18 cellular contexts compared by ENCODE assay signal in the genomic region with DNA sequence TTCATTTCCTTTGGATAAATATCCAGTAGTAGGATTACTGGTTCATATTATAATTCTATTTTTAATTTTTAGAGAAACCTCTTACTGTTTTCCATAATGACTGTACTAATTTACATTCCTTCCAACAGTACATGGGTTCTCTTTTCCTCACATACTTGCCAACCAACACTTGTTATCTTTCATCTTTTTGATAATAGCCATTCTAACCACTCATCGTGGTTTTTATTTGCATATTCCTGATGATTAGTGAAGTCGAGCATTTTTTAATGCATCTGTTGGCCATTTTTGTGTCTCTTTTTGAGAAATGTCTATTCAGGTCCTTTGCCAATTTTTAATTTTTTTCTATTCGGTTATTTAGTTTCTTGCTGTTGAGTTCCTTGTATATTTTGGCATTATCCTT.
DNase-seq lines count a peak whose midpoint lies in the region; ATAC-seq, FAIRE-seq and TF ChIP-seq lines count a peak whose summit lies in the region.
"Had no signal": no experiment of that assay in that cellular context is flagged by ENCODE, and none has a peak within 500 bp of the region (broad histone marks: within the 10 kb centered on the region; RNA-seq: fewer than 3 reads in every experiment).

No MANE protein-coding gene starts in this region.

- H3K36me3 ChIP-seq in SK-N-SH (replicated peaks in 1 of 2; ENCODE audit: control insufficient read depth in 1 of 2, insufficient read depth in 2 of 2, low read length in 1 of 2) (no peaks in the 10 kb centered on the region), astrocyte (ENCODE audit: insufficient read depth, low read length) (no peaks in the 10 kb centered on the region), mucosa of descending colon (ENCODE audit: low read depth) (no peaks in the 10 kb centered on the region), ovary (no peaks in the 10 kb centered on the region)
- H3K36me3 ChIP-seq: BE2C had no signal

- H4K20me1 ChIP-seq in SK-N-SH (ENCODE audit: insufficient read depth) (no peaks in the 10 kb centered on the region), astrocyte (ENCODE audit: insufficient read depth, low read length) (no peaks in the 10 kb centered on the region)

- no peaks in the 10 kb centered on the region for H3K36me3 Mint-ChIP-seq in astrocyte (ENCODE audit: low read depth, unreplicated experiment)
- H3K36me3 Mint-ChIP-seq: CD4-positive, CD25-positive, alpha-beta regulatory T cell; CD8-positive, alpha-beta memory T cell had no signal

- no peak overlapping the region for H3K27ac Mint-ChIP-seq in astrocyte (ENCODE audit: unreplicated experiment)
- H3K27ac Mint-ChIP-seq: CD4-positive, CD25-positive, alpha-beta regulatory T cell; CD8-positive, alpha-beta memory T cell; GM23338 had no signal

- intact Hi-C loops in mucosa of descending colon (cut with DNase I, micrococcal nuclease) (no loop called here), ovary (cut with DNase I) (loop anchor here in 1 of 4 donors (10.0 kb wide), 1 partner anchor 464 kb away; no protein-coding TSS in a partner anchor)

- H3K4me2 ChIP-seq in SK-N-SH (no peak overlapping the region), astrocyte (ENCODE audit: low read length) (no peak overlapping the region)
- H3K4me2 ChIP-seq: GM23338 had no signal

- H3K27me3 ChIP-seq in SK-N-SH (ENCODE audit: insufficient read depth) = no peaks in the 10 kb centered on the region
- H3K27me3 ChIP-seq in astrocyte (ENCODE audit: insufficient read depth, low read length) = no peaks in the 10 kb centered on the region
- H3K27me3 ChIP-seq in ovary = no peaks in the 10 kb centered on the region
- H3K27me3 ChIP-seq: BE2C had no signal

- H3K79me2 ChIP-seq in SK-N-SH (ENCODE audit: insufficient read depth) (no peaks in the 10 kb centered on the region), astrocyte (ENCODE audit: insufficient read depth, low read length) (no peaks in the 10 kb centered on the region)

- WGBS in SK-N-SH (ENCODE audit: low lambda C conversion rate) = 40% methylated on average over 3 of the region's 3 CpGs
- 12 to 21% (median 17%) methylated on average over 3 of the region's 3 CpGs for WGBS in ovary, 3 donors

- TF ChIP-seq RAD21 in SK-N-SH (IDR thresholded peaks at IDR 0.05; ENCODE audit: low read length) = no peak

- peaks cover 2% of the 10 kb centered on the region for H3K4me1 Mint-ChIP-seq in astrocyte (ENCODE audit: low read depth, unreplicated experiment)
- H3K4me1 Mint-ChIP-seq: CD8-positive, alpha-beta memory T cell had no signal

- no peak for TF ChIP-seq POLR2A in ovary (IDR thresholded peaks at IDR 0.05)

- CTCF ChIA-PET in SK-N-SH (lab: Yijun Ruan, JAX) = no interaction called here

- no peak overlapping the region for H3K4me3 Mint-ChIP-seq in astrocyte (ENCODE audit: unreplicated experiment)
- H3K4me3 Mint-ChIP-seq: CD4-positive, CD25-positive, alpha-beta regulatory T cell; CD8-positive, alpha-beta memory T cell; GM23338 had no signal

- no peak overlapping the region for H3K9ac ChIP-seq in SK-N-SH
- H3K9ac ChIP-seq in astrocyte (ENCODE audit: low read length) = no peak overlapping the region

- no peaks in the 10 kb centered on the region for H3K9me3 Mint-ChIP-seq in astrocyte (ENCODE audit: unreplicated experiment)
- H3K9me3 Mint-ChIP-seq: CD8-positive, alpha-beta memory T cell; GM23338 had no signal

- peak; percentile 77 for DNase-seq in EH (ENCODE audit: low read depth)
- no peak for DNase-seq in SK-N-SH
- peak; percentile 85 for DNase-seq in astrocyte (ENCODE audit: low read depth)
- DNase-seq in fibroblast of the aortic adventitia (ENCODE audit: low read depth) = peak; percentile 30
- no peak for DNase-seq in stimulated activated naive CD8-positive, alpha-beta T cell treated with anti-CD3 and anti-CD28 coated beads, Interleukin-15, Interleukin-2, amounts not matched to agents 100 U/mL and 50 U/mL, for 24 hours
- no peak for DNase-seq in NCI-H2196 (lab: John Stamatoyannopoulos, UW; ENCODE audit: unreplicated experiment)
- no peak for DNase-seq in mucosa of descending colon
- DNase-seq in ovary = no peak
- DNase-seq: BE2C; C1 segment of cervical spinal cord; CD4-positive, CD25-positive, alpha-beta regulatory T cell; CD8-positive, alpha-beta memory T cell; COR-L47; GF-D8; HCEC 1CT had no signal

- POLR2A ChIA-PET in SK-N-SH (lab: Yijun Ruan, JAX) = no interaction called here

- no peak for ATAC-seq in stimulated activated naive CD8-positive, alpha-beta T cell treated with anti-CD3 and anti-CD28 coated beads, Interleukin-15, Interleukin-2, amounts not matched to agents 100 U/mL and 50 U/mL, for 24 hours
- no peak for ATAC-seq in mucosa of descending colon
- ATAC-seq: GM23338 had no signal

- H3F3A ChIP-seq in SK-N-SH (replicated peaks; ENCODE audit: insufficient read depth) = peaks cover 13% of the 10 kb centered on the region

- no peaks in the 10 kb centered on the region for H3K9me3 ChIP-seq in SK-N-SH
- no peaks in the 10 kb centered on the region for H3K9me3 ChIP-seq in astrocyte (ENCODE audit: insufficient read depth, low read depth, low read length)
- H3K9me3 ChIP-seq in mucosa of descending colon = no peaks in the 10 kb centered on the region
- H3K9me3 ChIP-seq in ovary = no peaks in the 10 kb centered on the region
- H3K9me3 ChIP-seq: BE2C had no signal

- TF ChIP-seq EP300 in SK-N-SH (IDR thresholded peaks at IDR 0.05; ENCODE audit: borderline replicate concordance in 1 of 2, low read depth in 1 of 2, low read length in 1 of 2) (no peak), ovary (IDR thresholded peaks at IDR 0.05) (no peak)

- H3K27ac ChIP-seq in SK-N-SH (ENCODE audit: low read depth in 2 of 2, low read length in 1 of 2) (peak overlapping the region in 1 of 2 experiments; percentile 61; a peak in 2 of 4 replicates), astrocyte (ENCODE audit: low read depth, low read length) (no peak overlapping the region), ovary (no peak overlapping the region)

- FAIRE-seq in astrocyte (lab: Jason Lieb, UNC) = no peak
- FAIRE-seq: D721Med, H54 had no signal

- no peak for TF ChIP-seq CTCF in SK-N-SH (IDR thresholded peaks at IDR 0.05)
- TF ChIP-seq CTCF in astrocyte (IDR thresholded peaks at IDR 0.05; ENCODE audit: insufficient read depth, low read depth, low read length) = no peak
- TF ChIP-seq CTCF in fibroblast of the aortic adventitia (IDR thresholded peaks at IDR 0.05; ENCODE audit: insufficient read depth, low read length) = no peak
- TF ChIP-seq CTCF in mucosa of descending colon (IDR thresholded peaks at IDR 0.05) = no peak
- no peak for TF ChIP-seq CTCF in ovary (IDR thresholded peaks at IDR 0.05)

- H3K27me3 Mint-ChIP-seq in astrocyte (ENCODE audit: low read depth, unreplicated experiment) = no peaks in the 10 kb centered on the region
- H3K27me3 Mint-ChIP-seq: CD4-positive, CD25-positive, alpha-beta regulatory T cell; CD8-positive, alpha-beta memory T cell had no signal

- H3K4me1 ChIP-seq in SK-N-SH (ENCODE audit: control insufficient read depth in 1 of 2, insufficient read depth in 2 of 2, low read depth in 1 of 2, low read length in 1 of 2) (peaks cover 0 to 3% of the 10 kb centered on the region in 2 experiments; a peak in 1 of 4 replicates), astrocyte (ENCODE audit: insufficient read depth, low read length) (no peaks in the 10 kb centered on the region), mucosa of descending colon (ENCODE audit: low read depth) (no peaks in the 10 kb centered on the region), ovary (ENCODE audit: insufficient read depth) (no peaks in the 10 kb centered on the region)
- H3K4me1 ChIP-seq: BE2C had no signal

- H3K9me2 ChIP-seq in SK-N-SH = no peaks in the 10 kb centered on the region

- H3K4me3 ChIP-seq in SK-N-SH (ENCODE audit: low read depth in 2 of 2, low read length in 1 of 2) (no peak overlapping the region), astrocyte (ENCODE audit: insufficient read depth, low read depth, low read length) (no peak overlapping the region), fibroblast of the aortic adventitia (ENCODE audit: low read depth, low read length) (no peak overlapping the region), mucosa of descending colon (no peak overlapping the region), ovary (no peak overlapping the region)
- H3K4me3 ChIP-seq: GM23338 had no signal

- H2AFZ ChIP-seq in SK-N-SH (ENCODE audit: low read depth) = peak overlapping the region; percentile 60; the same call in 1 of the 2 replicates
- H2AFZ ChIP-seq in astrocyte (ENCODE audit: low read depth, low read length) = no peak overlapping the region
- H2AFZ ChIP-seq: GM23338 had no signal

TF ChIP-seq in SK-N-SH, 30 proteins besides CTCF, POLR2A, EP300 and RAD21:
- TF ChIP-seq MEF2A (IDR thresholded peaks at IDR 0.05; ENCODE audit: borderline replicate concordance, low read depth) (no peak), NFIC (IDR thresholded peaks at IDR 0.05; ENCODE audit: borderline replicate concordance) (peak; percentile 36; the same call in 1 of the 2 replicates)

Comparison
In these comparisons a context has a peak if more than half of its experiments do, and no peak if none do; other contexts are left out.
1. DNase-seq: peak in EH (single experiment), astrocyte (single experiment) and fibroblast of the aortic adventitia (single experiment); none in SK-N-SH (single experiment), stimulated activated naive CD8-positive, alpha-beta T cell treated with anti-CD3 and anti-CD28 coated beads, Interleukin-15, Interleukin-2, amounts not matched to agents 100 U/mL and 50 U/mL, for 24 hours (single experiment), NCI-H2196 (single experiment), mucosa of descending colon (0 of 3) and ovary (0 of 5).